Comparison of ENCODE assay signal across 1 cellular context in the genomic region with DNA sequence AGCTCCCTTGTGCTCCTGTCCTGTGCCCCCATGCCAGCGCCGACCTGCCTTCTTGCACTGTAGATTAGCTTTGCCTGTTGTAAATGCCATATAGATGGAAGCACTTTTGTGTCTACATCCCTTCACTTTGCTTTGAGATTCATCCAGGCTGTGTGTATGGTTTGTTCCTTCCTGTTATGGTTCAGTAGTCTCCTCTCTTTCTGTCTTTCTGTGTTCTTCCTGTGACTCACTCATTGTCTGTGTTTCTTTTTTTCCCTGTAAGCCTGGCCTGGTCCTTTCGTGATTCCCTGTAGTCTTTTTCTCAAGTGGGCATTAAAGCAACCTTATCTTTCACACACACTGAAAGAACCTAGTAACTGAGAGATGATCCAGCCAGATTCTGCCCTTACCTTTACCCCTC.
A peak's percentile ranks its signal among the peaks of the same experiment; 100 is the strongest.
TF ChIP-seq lines count a peak whose summit lies in the region.

No MANE protein-coding gene starts in this region.

TF ChIP-seq in GM12878, 131 proteins besides CTCF, POLR2A, EP300 and RAD21 (continued from another document and continues in another):
- TF ChIP-seq, protein P1, sequence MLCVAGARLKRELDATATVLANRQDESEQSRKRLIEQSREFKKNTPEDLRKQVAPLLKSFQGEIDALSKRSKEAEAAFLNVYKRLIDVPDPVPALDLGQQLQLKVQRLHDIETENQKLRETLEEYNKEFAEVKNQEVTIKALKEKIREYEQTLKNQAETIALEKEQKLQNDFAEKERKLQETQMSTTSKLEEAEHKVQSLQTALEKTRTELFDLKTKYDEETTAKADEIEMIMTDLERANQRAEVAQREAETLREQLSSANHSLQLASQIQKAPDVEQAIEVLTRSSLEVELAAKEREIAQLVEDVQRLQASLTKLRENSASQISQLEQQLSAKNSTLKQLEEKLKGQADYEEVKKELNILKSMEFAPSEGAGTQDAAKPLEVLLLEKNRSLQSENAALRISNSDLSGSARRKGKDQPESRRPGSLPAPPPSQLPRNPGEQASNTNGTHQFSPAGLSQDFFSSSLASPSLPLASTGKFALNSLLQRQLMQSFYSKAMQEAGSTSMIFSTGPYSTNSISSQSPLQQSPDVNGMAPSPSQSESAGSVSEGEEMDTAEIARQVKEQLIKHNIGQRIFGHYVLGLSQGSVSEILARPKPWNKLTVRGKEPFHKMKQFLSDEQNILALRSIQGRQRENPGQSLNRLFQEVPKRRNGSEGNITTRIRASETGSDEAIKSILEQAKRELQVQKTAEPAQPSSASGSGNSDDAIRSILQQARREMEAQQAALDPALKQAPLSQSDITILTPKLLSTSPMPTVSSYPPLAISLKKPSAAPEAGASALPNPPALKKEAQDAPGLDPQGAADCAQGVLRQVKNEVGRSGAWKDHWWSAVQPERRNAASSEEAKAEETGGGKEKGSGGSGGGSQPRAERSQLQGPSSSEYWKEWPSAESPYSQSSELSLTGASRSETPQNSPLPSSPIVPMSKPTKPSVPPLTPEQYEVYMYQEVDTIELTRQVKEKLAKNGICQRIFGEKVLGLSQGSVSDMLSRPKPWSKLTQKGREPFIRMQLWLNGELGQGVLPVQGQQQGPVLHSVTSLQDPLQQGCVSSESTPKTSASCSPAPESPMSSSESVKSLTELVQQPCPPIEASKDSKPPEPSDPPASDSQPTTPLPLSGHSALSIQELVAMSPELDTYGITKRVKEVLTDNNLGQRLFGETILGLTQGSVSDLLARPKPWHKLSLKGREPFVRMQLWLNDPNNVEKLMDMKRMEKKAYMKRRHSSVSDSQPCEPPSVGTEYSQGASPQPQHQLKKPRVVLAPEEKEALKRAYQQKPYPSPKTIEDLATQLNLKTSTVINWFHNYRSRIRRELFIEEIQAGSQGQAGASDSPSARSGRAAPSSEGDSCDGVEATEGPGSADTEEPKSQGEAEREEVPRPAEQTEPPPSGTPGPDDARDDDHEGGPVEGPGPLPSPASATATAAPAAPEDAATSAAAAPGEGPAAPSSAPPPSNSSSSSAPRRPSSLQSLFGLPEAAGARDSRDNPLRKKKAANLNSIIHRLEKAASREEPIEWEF (IDR thresholded peaks at IDR 0.05; ENCODE audit: insufficient replicate concordance, low read depth, low read length) = no peak
- TF ChIP-seq RUNX3 (IDR thresholded peaks at IDR 0.05; ENCODE audit: low read length) (peak; percentile 24; the same call in 1 of the 2 replicates), PML (IDR thresholded peaks at IDR 0.05; ENCODE audit: low read length) (no peak), TARDBP (IDR thresholded peaks at IDR 0.05; ENCODE audit: borderline replicate concordance) (no peak), FOS (IDR thresholded peaks at IDR 0.05; ENCODE audit: borderline replicate concordance, extremely low read depth, insufficient read length) (no peak), MLLT1 (IDR thresholded peaks at IDR 0.05) (no peak), STAT3 (IDR thresholded peaks at IDR 0.05; ENCODE audit: low read depth, low read length) (no peak), RFX5 (IDR thresholded peaks at IDR 0.05; ENCODE audit: low read depth, low read length) (no peak), MXI1 (IDR thresholded peaks at IDR 0.05; ENCODE audit: low read depth, low read length) (no peak), IKZF1 (conservative IDR thresholded peaks at IDR 0.05) (0 out of 2 replicates have a peak, but pooled peaks have one; percentile 36), SIX5 (IDR thresholded peaks at IDR 0.05; ENCODE audit: low read depth, low read length, severe bottlenecking) (no peak), NFYA (IDR thresholded peaks at IDR 0.05; ENCODE audit: borderline replicate concordance, low read depth, low read length) (no peak), JUND (IDR thresholded peaks at IDR 0.05; ENCODE audit: low read depth, low read length) (no peak), ZBED1 (IDR thresholded peaks at IDR 0.05; ENCODE audit: borderline replicate concordance) (0 out of 2 replicates have a peak, but pooled peaks have one; percentile 39), EED (IDR thresholded peaks at IDR 0.05; ENCODE audit: low read depth) (peak; percentile 55; the same call in 1 of the 2 replicates), FOXK2 (IDR thresholded peaks at IDR 0.05) (no peak), CHD2 (IDR thresholded peaks at IDR 0.05; ENCODE audit: borderline replicate concordance, low read depth, low read length) (no peak), LARP7 (IDR thresholded peaks at IDR 0.05) (no peak), ZNF217 (IDR thresholded peaks at IDR 0.05) (no peak), ZNF207 (IDR thresholded peaks at IDR 0.05; ENCODE audit: borderline replicate concordance) (no peak), TCF3 (IDR thresholded peaks at IDR 0.05; ENCODE audit: borderline replicate concordance, insufficient read depth, low read depth, low read length) (no peak), RELA (IDR thresholded peaks at IDR 0.05; ENCODE audit: borderline replicate concordance, partially characterized antibody) (no peak), MYC (IDR thresholded peaks at IDR 0.05; ENCODE audit: insufficient read depth, insufficient read length, insufficient replicate concordance, low read length, severe bottlenecking) (no peak), CREM (IDR thresholded peaks at IDR 0.05; ENCODE audit: low read depth) (no peak), NFXL1 (IDR thresholded peaks at IDR 0.05; ENCODE audit: borderline replicate concordance) (no peak), EGR1 (IDR thresholded peaks at IDR 0.05; ENCODE audit: borderline replicate concordance in 1 of 2, low read depth in 2 of 2, low read length in 2 of 2) (no peak), NR2C2 (IDR thresholded peaks at IDR 0.05; ENCODE audit: borderline replicate concordance, control insufficient read depth, insufficient read length, low read depth) (no peak), ZBTB4 (CRISPR knock-in tag; IDR thresholded peaks at IDR 0.05) (no peak), SMAD1 (IDR thresholded peaks at IDR 0.05; ENCODE audit: low read depth, partially characterized antibody) (no peak), BMI1 (IDR thresholded peaks at IDR 0.05; ENCODE audit: borderline replicate concordance) (no peak), IRF5 (IDR thresholded peaks at IDR 0.05; ENCODE audit: borderline replicate concordance) (no peak), USF1 (IDR thresholded peaks at IDR 0.05; ENCODE audit: borderline replicate concordance, extremely low read length, insufficient read depth, low read depth, low read length) (no peak), YY1 (IDR thresholded peaks at IDR 0.05; ENCODE audit: low read depth, low read length) (no peak)
- TF ChIP-seq, protein P2, sequence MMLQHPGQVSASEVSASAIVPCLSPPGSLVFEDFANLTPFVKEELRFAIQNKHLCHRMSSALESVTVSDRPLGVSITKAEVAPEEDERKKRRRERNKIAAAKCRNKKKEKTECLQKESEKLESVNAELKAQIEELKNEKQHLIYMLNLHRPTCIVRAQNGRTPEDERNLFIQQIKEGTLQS (IDR thresholded peaks at IDR 0.05; ENCODE audit: borderline replicate concordance, extremely low read depth, low read depth, low read length) = no peak
- TF ChIP-seq, protein P3, sequence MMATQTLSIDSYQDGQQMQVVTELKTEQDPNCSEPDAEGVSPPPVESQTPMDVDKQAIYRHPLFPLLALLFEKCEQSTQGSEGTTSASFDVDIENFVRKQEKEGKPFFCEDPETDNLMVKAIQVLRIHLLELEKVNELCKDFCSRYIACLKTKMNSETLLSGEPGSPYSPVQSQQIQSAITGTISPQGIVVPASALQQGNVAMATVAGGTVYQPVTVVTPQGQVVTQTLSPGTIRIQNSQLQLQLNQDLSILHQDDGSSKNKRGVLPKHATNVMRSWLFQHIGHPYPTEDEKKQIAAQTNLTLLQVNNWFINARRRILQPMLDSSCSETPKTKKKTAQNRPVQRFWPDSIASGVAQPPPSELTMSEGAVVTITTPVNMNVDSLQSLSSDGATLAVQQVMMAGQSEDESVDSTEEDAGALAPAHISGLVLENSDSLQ (IDR thresholded peaks at IDR 0.05) = no peak
- TF ChIP-seq, protein P4, sequence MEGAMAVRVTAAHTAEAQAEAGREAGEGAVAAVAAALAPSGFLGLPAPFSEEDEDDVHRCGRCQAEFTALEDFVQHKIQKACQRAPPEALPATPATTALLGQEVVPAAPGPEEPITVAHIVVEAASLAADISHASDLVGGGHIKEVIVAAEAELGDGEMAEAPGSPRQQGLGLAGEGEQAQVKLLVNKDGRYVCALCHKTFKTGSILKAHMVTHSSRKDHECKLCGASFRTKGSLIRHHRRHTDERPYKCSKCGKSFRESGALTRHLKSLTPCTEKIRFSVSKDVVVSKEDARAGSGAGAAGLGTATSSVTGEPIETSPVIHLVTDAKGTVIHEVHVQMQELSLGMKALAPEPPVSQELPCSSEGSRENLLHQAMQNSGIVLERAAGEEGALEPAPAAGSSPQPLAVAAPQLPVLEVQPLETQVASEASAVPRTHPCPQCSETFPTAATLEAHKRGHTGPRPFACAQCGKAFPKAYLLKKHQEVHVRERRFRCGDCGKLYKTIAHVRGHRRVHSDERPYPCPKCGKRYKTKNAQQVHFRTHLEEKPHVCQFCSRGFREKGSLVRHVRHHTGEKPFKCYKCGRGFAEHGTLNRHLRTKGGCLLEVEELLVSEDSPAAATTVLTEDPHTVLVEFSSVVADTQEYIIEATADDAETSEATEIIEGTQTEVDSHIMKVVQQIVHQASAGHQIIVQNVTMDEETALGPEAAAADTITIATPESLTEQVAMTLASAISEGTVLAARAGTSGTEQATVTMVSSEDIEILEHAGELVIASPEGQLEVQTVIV (IDR thresholded peaks at IDR 0.05; ENCODE audit: borderline replicate concordance, partially characterized antibody) = no peak
- TF ChIP-seq, protein P5, sequence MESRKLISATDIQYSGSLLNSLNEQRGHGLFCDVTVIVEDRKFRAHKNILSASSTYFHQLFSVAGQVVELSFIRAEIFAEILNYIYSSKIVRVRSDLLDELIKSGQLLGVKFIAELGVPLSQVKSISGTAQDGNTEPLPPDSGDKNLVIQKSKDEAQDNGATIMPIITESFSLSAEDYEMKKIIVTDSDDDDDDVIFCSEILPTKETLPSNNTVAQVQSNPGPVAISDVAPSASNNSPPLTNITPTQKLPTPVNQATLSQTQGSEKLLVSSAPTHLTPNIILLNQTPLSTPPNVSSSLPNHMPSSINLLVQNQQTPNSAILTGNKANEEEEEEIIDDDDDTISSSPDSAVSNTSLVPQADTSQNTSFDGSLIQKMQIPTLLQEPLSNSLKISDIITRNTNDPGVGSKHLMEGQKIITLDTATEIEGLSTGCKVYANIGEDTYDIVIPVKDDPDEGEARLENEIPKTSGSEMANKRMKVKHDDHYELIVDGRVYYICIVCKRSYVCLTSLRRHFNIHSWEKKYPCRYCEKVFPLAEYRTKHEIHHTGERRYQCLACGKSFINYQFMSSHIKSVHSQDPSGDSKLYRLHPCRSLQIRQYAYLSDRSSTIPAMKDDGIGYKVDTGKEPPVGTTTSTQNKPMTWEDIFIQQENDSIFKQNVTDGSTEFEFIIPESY (IDR thresholded peaks at IDR 0.05) = no peak
- TF ChIP-seq, protein P6, sequence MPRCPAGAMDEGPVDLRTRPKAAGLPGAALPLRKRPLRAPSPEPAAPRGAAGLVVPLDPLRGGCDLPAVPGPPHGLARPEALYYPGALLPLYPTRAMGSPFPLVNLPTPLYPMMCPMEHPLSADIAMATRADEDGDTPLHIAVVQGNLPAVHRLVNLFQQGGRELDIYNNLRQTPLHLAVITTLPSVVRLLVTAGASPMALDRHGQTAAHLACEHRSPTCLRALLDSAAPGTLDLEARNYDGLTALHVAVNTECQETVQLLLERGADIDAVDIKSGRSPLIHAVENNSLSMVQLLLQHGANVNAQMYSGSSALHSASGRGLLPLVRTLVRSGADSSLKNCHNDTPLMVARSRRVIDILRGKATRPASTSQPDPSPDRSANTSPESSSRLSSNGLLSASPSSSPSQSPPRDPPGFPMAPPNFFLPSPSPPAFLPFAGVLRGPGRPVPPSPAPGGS (IDR thresholded peaks at IDR 0.05; ENCODE audit: borderline replicate concordance, insufficient read depth, low read depth, low read length, poor library complexity, severe bottlenecking) = no peak
